Comparison of ENCODE assay signal across 11 cellular contexts in genomic region chr17:78375401-78376079, GRCh38. TPM values are rescaled to one million over a fixed set of nuclear protein-coding genes. Genes with fewer than 3 reads are reported as not detected.
DNase-seq lines count a peak whose midpoint lies in the region; ATAC-seq, FAIRE-seq and TF ChIP-seq lines count a peak whose summit lies in the region.
"Had no signal": no experiment of that assay in that cellular context is flagged by ENCODE, and none has a peak within 500 bp of the region (broad histone marks: within the 10 kb centered on the region; RNA-seq: fewer than 3 reads in every experiment).

No MANE protein-coding gene starts in this region.

- no peaks in the 10 kb centered on the region for H3K27me3 ChIP-seq in duodenal mucosa (ENCODE audit: control insufficient read depth in 1 of 2, insufficient read depth in 2 of 2, low read length in 2 of 2)
- no peaks in the 10 kb centered on the region for H3K27me3 ChIP-seq in mesendoderm (ENCODE audit: insufficient read depth, low read length, poor library complexity)
- H3K27me3 ChIP-seq: BE2C had no signal

- no peak overlapping the region for H2BK120ac ChIP-seq in mesendoderm (ENCODE audit: low read depth, low read length)

- TF ChIP-seq CTCF in A549 (IDR thresholded peaks at IDR 0.05), result no peak

- H2BK15ac ChIP-seq in mesendoderm (replicated peaks; ENCODE audit: low read depth), result peak overlapping the region; percentile 21

- TF ChIP-seq POLR2A in A549 (IDR thresholded peaks at IDR 0.05; ENCODE audit: low read length), result no peak

- WGBS in A549 (ENCODE audit: missing lambda C conversion rate), result 44% methylated on average over 9 of the region's 9 CpGs
- WGBS in mesendoderm (ENCODE audit: extremely low coverage, insufficient coverage, low lambda C conversion rate), result no CpG with 5 or more reads among the region's 9 CpGs

- peak overlapping the region; percentile 26 to 68; a peak in 4 of 6 replicates for H3K27ac ChIP-seq in A549
- peak overlapping the region; percentile 41 for H3K27ac ChIP-seq in duodenal mucosa (ENCODE audit: low read depth, low read length)
- H3K27ac ChIP-seq in mesendoderm (ENCODE audit: low read depth, low read length), result peak overlapping the region; percentile 55

- FAIRE-seq in A549 (lab: Jason Lieb, UNC), result no peak

- peak overlapping the region; percentile 26 for H2BK5ac ChIP-seq in mesendoderm (ENCODE audit: low read length)

- CTCF ChIA-PET in A549 (lab: Yijun Ruan, JAX), result interaction anchor here (0.8 to 8.9 kb wide), 7 partner anchors 14 to 124 kb away, joined by 3 to 134 read pairs (median 4); partner anchors contain the start of gene SOCS3

- POLR2A ChIA-PET in A549 (lab: Yijun Ruan, JAX), result interaction anchor here (0.6 to 1.5 kb wide), 3 partner anchors 15 to 950 kb away, joined by 3 to 10 read pairs (median 4); partner anchors contain the start of gene SOCS3

- peaks cover 39% of the 10 kb centered on the region for H3K4me1 ChIP-seq in A549
- H3K4me1 ChIP-seq in duodenal mucosa (ENCODE audit: control insufficient read depth in 1 of 2, insufficient read depth in 2 of 2, low read length in 2 of 2), result peaks cover 18 to 31% of the 10 kb centered on the region in 2 donors
- H3K4me1 ChIP-seq in mesendoderm (ENCODE audit: control insufficient read depth, low read depth, low read length), result peaks cover 14% of the 10 kb centered on the region
- H3K4me1 ChIP-seq: BE2C had no signal

- H4K8ac ChIP-seq in mesendoderm (ENCODE audit: low read depth, low read length), result no peak overlapping the region

- ATAC-seq in A549 (peak; percentile 25 to 30; a peak in 3 of 6 replicates), GM19467 (IDR thresholded peaks at IDR 0.05; ENCODE audit: unreplicated experiment) (no peak), GM18511 (IDR thresholded peaks at IDR 0.05; ENCODE audit: unreplicated experiment) (no peak)

- no peak for TF ChIP-seq RAD21 in A549 (conservative IDR thresholded peaks at IDR 0.05 in 1 of 2, IDR thresholded peaks at IDR 0.05 in 1 of 2)

- H3K18ac ChIP-seq in mesendoderm (ENCODE audit: low read length), result peak overlapping the region; percentile 19

- H3K9me3 ChIP-seq in A549 (no peaks in the 10 kb centered on the region), duodenal mucosa (ENCODE audit: control insufficient read depth in 1 of 2, low read length in 2 of 2) (no peaks in the 10 kb centered on the region)
- H3K9me3 ChIP-seq: BE2C had no signal

- no peak overlapping the region for H3K23ac ChIP-seq in mesendoderm (ENCODE audit: low read length)

- H2AK5ac ChIP-seq in mesendoderm (ENCODE audit: low read length), result peak overlapping the region; percentile 95

- H3K4me3 ChIP-seq in A549, result no peak overlapping the region
- no peak overlapping the region for H3K4me3 ChIP-seq in duodenal mucosa (ENCODE audit: low read depth in 1 of 2, low read length in 2 of 2)
- H3K4me3 ChIP-seq in mesendoderm (ENCODE audit: low read length), result no peak overlapping the region

- no peak overlapping the region for H4K5ac ChIP-seq in mesendoderm (ENCODE audit: low read length)

- H3K79me1 ChIP-seq in mesendoderm (ENCODE audit: low read length), result peaks cover 9% of the 10 kb centered on the region

- H3K4me2 ChIP-seq in A549 (peak overlapping the region; percentile 48), mesendoderm (ENCODE audit: low read length) (no peak overlapping the region)

- H3K79me2 ChIP-seq in mesendoderm (ENCODE audit: control insufficient read depth, insufficient read depth, low read length), result peaks cover 18% of the 10 kb centered on the region

- peak overlapping the region; percentile 85 for H3K56ac ChIP-seq in mesendoderm (ENCODE audit: low read length)

- DNase-seq in A549 (ENCODE audit: low read depth in 1 of 2, low spot score in 1 of 2), result peak in 1 of 2 experiments; percentile 60
- peak; percentile 88 for DNase-seq in NCI-H226
- no peak for DNase-seq in mesendoderm
- DNase-seq in D341Med (ENCODE audit: low spot score), result no peak
- no peak for DNase-seq in amygdala (lab: John Stamatoyannopoulos, UW)
- DNase-seq: BE2C, midbrain, NCI-H1694 had no signal

- H3K9ac ChIP-seq in duodenal mucosa (ENCODE audit: low read depth in 1 of 2, low read length in 2 of 2) (no peak overlapping the region), mesendoderm (ENCODE audit: low read length) (peak overlapping the region; percentile 46)

- H3K36me3 ChIP-seq in duodenal mucosa (ENCODE audit: control insufficient read depth in 1 of 2, insufficient read depth in 2 of 2, low read length in 2 of 2) (no peaks in the 10 kb centered on the region), mesendoderm (ENCODE audit: control insufficient read depth, insufficient read depth, low read length) (no peaks in the 10 kb centered on the region)
- H3K36me3 ChIP-seq: BE2C had no signal

- no peak for TF ChIP-seq EP300 in A549 (IDR thresholded peaks at IDR 0.05)

- no peak overlapping the region for H3K4ac ChIP-seq in mesendoderm (ENCODE audit: low read depth, low read length)

TF ChIP-seq in A549, 52 proteins besides CTCF, POLR2A, EP300 and RAD21:
- peak; percentile 17; the same call in 1 of the 2 replicates for TF ChIP-seq GATA3 (IDR thresholded peaks at IDR 0.05; ENCODE audit: borderline replicate concordance)
- TF ChIP-seq CEBPB (IDR thresholded peaks at IDR 0.05), result peak; percentile 40 to 64; a peak in 3 of 4 replicates
- no peak for TF ChIP-seq REST (IDR thresholded peaks at IDR 0.05)
- TF ChIP-seq MAX (IDR thresholded peaks at IDR 0.05), result 0 out of 2 replicates have a peak, but pooled peaks have one; percentile 50
- peak; percentile 31; the same call in 1 of the 2 replicates for TF ChIP-seq ATOH8 (CRISPR knock-in tag; IDR thresholded peaks at IDR 0.05; ENCODE audit: low read depth)
- TF ChIP-seq FOSL2 (IDR thresholded peaks at IDR 0.05), result no peak
- TF ChIP-seq FOSL2 (CRISPR knock-in tag; IDR thresholded peaks at IDR 0.05), result peak; percentile 79
- peak; percentile 43; the same call in 1 of the 2 replicates for TF ChIP-seq JUNB (IDR thresholded peaks at IDR 0.05)
- no peak for TF ChIP-seq USF2 (IDR thresholded peaks at IDR 0.05)
- TF ChIP-seq MAFK (IDR thresholded peaks at IDR 0.05; ENCODE audit: partially characterized antibody), result peak; percentile 97
- 0 out of 2 replicates have a peak, but pooled peaks have one; percentile 42 for TF ChIP-seq HOXB13 (CRISPR knock-in tag; IDR thresholded peaks at IDR 0.05; ENCODE audit: low read depth)
- no peak for TF ChIP-seq EHF (CRISPR knock-in tag; IDR thresholded peaks at IDR 0.05)
TF ChIP-seq in A549: peak in this region for 8.

RNA-seq across cellular contexts. Expression of gene PGS1, which starts 2.9 kb away (rescaled TPM):
- 29.5 and 29.6 TPM in 2 replicates for polyA plus RNA-seq in A549 (2011; rRNA removed)
- polyA plus RNA-seq in A549 (2012; cell fraction: cytosol; rRNA removed), result 41.5 and 50.7 TPM in 2 replicates
- 111 and 113 TPM in 2 replicates for polyA plus RNA-seq in A549 (2012; cell fraction: nucleus; rRNA removed)
- 23.4 to 27.0 TPM (median 23.7 TPM) in 3 replicates for polyA plus RNA-seq in A549 (2017; fragmentation: RNase III; extraction: RNeasy Plus Mini Kit Qiagen cat#74134 plus additional on column Dnase treatment)
- polyA minus RNA-seq in A549 (2011; rRNA and poly(A)+ RNA removed), result 40.0 and 45.8 TPM in 2 replicates
- 24.0 TPM for polyA plus RNA-seq in mesendoderm (2013, experiment 1 of 2)
- 23.5 TPM for polyA plus RNA-seq in mesendoderm (2013, experiment 2 of 2)

RNA-seq across cellular contexts. Expression of gene SOCS3, which starts 15.7 kb away (rescaled TPM):
- polyA plus RNA-seq in A549 (2011; rRNA removed) (13.3 and 14.7 TPM in 2 replicates), A549 (2017; fragmentation: RNase III; extraction: RNeasy Plus Mini Kit Qiagen cat#74134 plus additional on column Dnase treatment) (10.9 to 13.5 TPM (median 11.5 TPM) in 3 replicates)
- 16.7 and 27.8 TPM in 2 replicates for polyA plus RNA-seq in A549 (2012; cell fraction: cytosol; rRNA removed)
- 32.8 and 41.8 TPM in 2 replicates for polyA plus RNA-seq in A549 (2012; cell fraction: nucleus; rRNA removed)
- 19.8 and 19.9 TPM in 2 replicates for polyA minus RNA-seq in A549 (2011; rRNA and poly(A)+ RNA removed)
- 11.2 TPM for polyA plus RNA-seq in mesendoderm (2013, experiment 1 of 2)
- 11.0 TPM for polyA plus RNA-seq in mesendoderm (2013, experiment 2 of 2)

Comparison
In these comparisons a context has a peak if more than half of its experiments do, and no peak if none do; other contexts are left out.
1. ATAC-seq: peak in A549 (2 of 2); none in GM19467 (single experiment) and GM18511 (single experiment).
2. Peak in every context shown above with its lines, with median percentiles within 50 percentile points of each other: H3K27ac ChIP-seq.